ENCODE assay signal across 19 cellular contexts in the genomic region with DNA sequence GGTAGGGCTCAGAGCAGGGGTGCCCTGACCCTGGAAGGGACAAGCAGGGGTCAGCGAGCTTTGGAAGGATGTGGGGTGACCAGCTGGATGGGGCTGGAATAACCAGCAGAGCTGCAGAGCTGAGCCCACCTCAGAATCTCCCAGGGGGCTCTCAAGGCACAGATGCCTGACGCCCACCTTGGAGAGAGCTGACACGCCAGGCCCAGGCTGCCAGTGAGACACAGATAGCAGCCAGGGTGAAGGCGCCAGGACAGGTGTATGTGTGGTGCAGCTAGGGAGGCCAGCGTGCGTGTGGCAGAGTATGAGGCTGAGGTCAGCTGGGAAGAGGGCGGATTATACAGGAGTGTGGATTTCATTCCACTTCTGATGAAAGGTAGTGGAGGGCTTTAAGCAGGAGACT. TPM values are rescaled to one million over a fixed set of nuclear protein-coding genes. Genes with fewer than 3 reads are reported as not detected.
DNase-seq lines count a peak whose midpoint lies in the region; ATAC-seq and TF ChIP-seq lines count a peak whose summit lies in the region.
"Had no signal": no experiment of that assay in that cellular context is flagged by ENCODE, and none has a peak within 500 bp of the region (broad histone marks: within the 10 kb centered on the region; RNA-seq: fewer than 3 reads in every experiment).

No MANE protein-coding gene starts in this region.

- no peak for DNase-seq in activated CD4-positive, alpha-beta T cell treated with anti-CD3 and anti-CD28 coated beads, Interleukin-2, amount 10 ng/mL, durations not matched to agents 7 days and 5 days
- DNase-seq in activated CD4-positive, alpha-beta T cell treated with anti-CD3 and anti-CD28 coated beads, Interleukin-2, amount 50 U/mL, for 48 hours = no peak
- DNase-seq in D341Med (ENCODE audit: low spot score) = peak; percentile 17
- DNase-seq in activated naive CD8-positive, alpha-beta T cell treated with anti-CD3 and anti-CD28 coated beads for 36 hours = no peak
- DNase-seq in neural crest cell (ENCODE audit: low read depth, low spot score) = no peak
- DNase-seq in GM03348 (ENCODE audit: low spot score) = no peak
- DNase-seq in globus pallidus (ENCODE audit: low spot score) = no peak
- DNase-seq: activated B cell treated with CpG ODN at 0.5 μM for 24 hours; activated CD8-positive, alpha-beta memory T cell treated with anti-CD3 and anti-CD28 coated beads, Interleukin-2, amount 10 ng/mL, durations not matched to agents 7 days and 5 days; activated naive CD4-positive, alpha-beta T cell treated with Interleukin-2 at 50 U/mL for 16 hours; H7; lower lobe of right lung; naive B cell; NCI-H2107; NCI-H510A treated with DMSO at 0.1 percent for 48 hours; small intestine; stimulated activated CD4-positive, alpha-beta T cell treated with anti-CD3 and anti-CD28 coated beads, Interleukin-4, amount 100 ng/mL, for 24 hours had no signal

- no peak for TF ChIP-seq CTCF in neural crest cell (conservative IDR thresholded peaks at IDR 0.05)

- H3K4me3 Mint-ChIP-seq in activated CD4-positive, alpha-beta T cell treated with anti-CD3 and anti-CD28 coated beads, Interleukin-2, amount 10 ng/mL, durations not matched to agents 7 days and 5 days = no peak overlapping the region
- no peak overlapping the region for H3K4me3 Mint-ChIP-seq in activated naive CD8-positive, alpha-beta T cell treated with anti-CD3 and anti-CD28 coated beads for 36 hours
- H3K4me3 Mint-ChIP-seq in neural crest cell = peak overlapping the region; percentile 24
- H3K4me3 Mint-ChIP-seq: activated B cell treated with CpG ODN at 0.5 μM for 24 hours; activated CD8-positive, alpha-beta memory T cell treated with anti-CD3 and anti-CD28 coated beads, Interleukin-2, amount 10 ng/mL, durations not matched to agents 7 days and 5 days; naive B cell had no signal

- H3K27ac Mint-ChIP-seq in activated CD4-positive, alpha-beta T cell treated with anti-CD3 and anti-CD28 coated beads, Interleukin-2, amount 10 ng/mL, durations not matched to agents 7 days and 5 days = peak overlapping the region; percentile 31
- H3K27ac Mint-ChIP-seq in activated naive CD8-positive, alpha-beta T cell treated with anti-CD3 and anti-CD28 coated beads for 36 hours = peak overlapping the region; percentile 70
- peak overlapping the region; percentile 69 for H3K27ac Mint-ChIP-seq in neural crest cell (ENCODE audit: unreplicated experiment)
- H3K27ac Mint-ChIP-seq: activated B cell treated with CpG ODN at 0.5 μM for 24 hours; activated CD8-positive, alpha-beta memory T cell treated with anti-CD3 and anti-CD28 coated beads, Interleukin-2, amount 10 ng/mL, durations not matched to agents 7 days and 5 days had no signal

- peaks cover 24% of the 10 kb centered on the region for H3K4me1 Mint-ChIP-seq in activated CD4-positive, alpha-beta T cell treated with anti-CD3 and anti-CD28 coated beads, Interleukin-2, amount 10 ng/mL, durations not matched to agents 7 days and 5 days
- peaks cover 60% of the 10 kb centered on the region for H3K4me1 Mint-ChIP-seq in activated naive CD8-positive, alpha-beta T cell treated with anti-CD3 and anti-CD28 coated beads for 36 hours
- no peaks in the 10 kb centered on the region for H3K4me1 Mint-ChIP-seq in neural crest cell

- no peak for ATAC-seq in GM19452 (IDR thresholded peaks at IDR 0.05; ENCODE audit: unreplicated experiment)
- ATAC-seq: A549; activated CD8-positive, alpha-beta memory T cell treated with anti-CD3 and anti-CD28 coated beads, Interleukin-2, amount 10 ng/mL, durations not matched to agents 7 days and 5 days; lower lobe of right lung had no signal

- no peaks in the 10 kb centered on the region for H3K9me3 Mint-ChIP-seq in activated CD4-positive, alpha-beta T cell treated with anti-CD3 and anti-CD28 coated beads, Interleukin-2, amount 10 ng/mL, durations not matched to agents 7 days and 5 days
- H3K9me3 Mint-ChIP-seq in activated naive CD8-positive, alpha-beta T cell treated with anti-CD3 and anti-CD28 coated beads for 36 hours = peaks cover 1% of the 10 kb centered on the region
- no peaks in the 10 kb centered on the region for H3K9me3 Mint-ChIP-seq in neural crest cell
- H3K9me3 Mint-ChIP-seq: activated B cell treated with CpG ODN at 0.5 μM for 24 hours, naive B cell had no signal

- POLR2A ChIA-PET in activated CD4-positive, alpha-beta T cell treated with anti-CD3 and anti-CD28 coated beads, Interleukin-2, amount 10 ng/mL, durations not matched to agents 7 days and 5 days (lab: Charles Lee) = no interaction called here

- CTCF ChIA-PET in activated CD4-positive, alpha-beta T cell treated with anti-CD3 and anti-CD28 coated beads, Interleukin-2, amount 10 ng/mL, durations not matched to agents 7 days and 5 days (lab: Charles Lee) = interaction anchor here (1.1 to 1.4 kb wide), 2 partner anchors 165 to 212 kb away, joined by 3 read pairs; no protein-coding TSS in a partner anchor

- H3K36me3 Mint-ChIP-seq in activated CD4-positive, alpha-beta T cell treated with anti-CD3 and anti-CD28 coated beads, Interleukin-2, amount 10 ng/mL, durations not matched to agents 7 days and 5 days (ENCODE audit: low read depth) = peaks cover 67% of the 10 kb centered on the region
- peaks cover 69% of the 10 kb centered on the region for H3K36me3 Mint-ChIP-seq in activated naive CD8-positive, alpha-beta T cell treated with anti-CD3 and anti-CD28 coated beads for 36 hours
- H3K36me3 Mint-ChIP-seq in neural crest cell (ENCODE audit: low read depth) = peaks cover 12% of the 10 kb centered on the region

- H3K27me3 Mint-ChIP-seq in activated CD4-positive, alpha-beta T cell treated with anti-CD3 and anti-CD28 coated beads, Interleukin-2, amount 10 ng/mL, durations not matched to agents 7 days and 5 days = no peaks in the 10 kb centered on the region
- H3K27me3 Mint-ChIP-seq in activated naive CD8-positive, alpha-beta T cell treated with anti-CD3 and anti-CD28 coated beads for 36 hours = no peaks in the 10 kb centered on the region
- H3K27me3 Mint-ChIP-seq in neural crest cell (ENCODE audit: low read depth) = no peaks in the 10 kb centered on the region
- H3K27me3 Mint-ChIP-seq: activated B cell treated with CpG ODN at 0.5 μM for 24 hours; activated CD8-positive, alpha-beta memory T cell treated with anti-CD3 and anti-CD28 coated beads, Interleukin-2, amount 10 ng/mL, durations not matched to agents 7 days and 5 days; naive B cell had no signal

RNA-seq across cellular contexts. Expression of gene AP1M1, which starts 8.9 kb away (rescaled TPM):
- total RNA-seq in activated CD4-positive, alpha-beta T cell treated with anti-CD3 and anti-CD28 coated beads, Interleukin-2, amount 10 ng/mL, durations not matched to agents 7 days and 5 days = 100 to 1,000 TPM; 129 to 150 TPM
- 10 to 100 TPM; 90.7 to 97.2 TPM for total RNA-seq in activated naive CD8-positive, alpha-beta T cell treated with anti-CD3 and anti-CD28 coated beads for 36 hours
- 97.6 and 104 TPM in 2 replicates for total RNA-seq in neural crest cell

RNA-seq across cellular contexts. Expression of gene FAM32A, which starts 21.4 kb away (rescaled TPM):
- total RNA-seq in activated CD4-positive, alpha-beta T cell treated with anti-CD3 and anti-CD28 coated beads, Interleukin-2, amount 10 ng/mL, durations not matched to agents 7 days and 5 days = 10 to 100 TPM; 64.1 to 76.8 TPM
- 10 to 100 TPM; 65.0 to 66.3 TPM for total RNA-seq in activated naive CD8-positive, alpha-beta T cell treated with anti-CD3 and anti-CD28 coated beads for 36 hours
- total RNA-seq in neural crest cell = 84.4 and 85.9 TPM in 2 replicates

RNA-seq across cellular contexts. Expression of gene CIB3, which starts 33.3 kb away (rescaled TPM):
- not detected for total RNA-seq in activated CD4-positive, alpha-beta T cell treated with anti-CD3 and anti-CD28 coated beads, Interleukin-2, amount 10 ng/mL, durations not matched to agents 7 days and 5 days
- not detected for total RNA-seq in activated naive CD8-positive, alpha-beta T cell treated with anti-CD3 and anti-CD28 coated beads for 36 hours
- not detected in 2 replicates for total RNA-seq in neural crest cell
- total RNA-seq: activated B cell treated with CpG ODN at 0.5 μM for 24 hours; activated CD8-positive, alpha-beta memory T cell treated with anti-CD3 and anti-CD28 coated beads, Interleukin-2, amount 10 ng/mL, durations not matched to agents 7 days and 5 days; H7; lower lobe of right lung had no signal
